Comparison of ENCODE assay signal across 31 cellular contexts in the genomic region with DNA sequence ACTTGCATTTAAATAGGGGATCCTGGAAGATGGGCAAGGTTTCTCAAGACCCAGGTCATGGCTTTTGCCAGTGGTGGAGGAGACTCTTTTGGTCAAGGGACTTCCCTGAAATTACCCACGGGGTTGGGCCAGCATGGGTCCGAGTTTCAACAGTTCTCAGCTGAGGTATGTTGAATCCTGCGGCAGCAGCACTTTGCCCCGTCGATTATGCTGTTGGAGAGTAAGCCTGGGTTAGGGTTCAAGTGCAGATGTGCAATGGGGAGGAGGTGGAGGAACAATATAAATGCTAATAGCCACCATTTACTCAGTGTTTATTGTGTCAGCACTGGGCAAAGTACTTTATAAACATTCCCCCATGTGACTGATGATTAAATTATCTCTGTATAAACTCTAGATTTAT.
"Had no signal": no experiment of that assay in that cellular context is flagged by ENCODE, and none has a peak within 500 bp of the region (broad histone marks: within the 10 kb centered on the region; RNA-seq: fewer than 3 reads in every experiment).

No MANE protein-coding gene starts in this region.

- H3K27me3 ChIP-seq: ascending aorta, cardiac muscle cell had no signal

- ATAC-seq: activated CD8-positive, alpha-beta memory T cell treated with anti-CD3 and anti-CD28 coated beads, Interleukin-2, amount 10 ng/mL, durations not matched to agents 7 days and 5 days; activated CD8-positive, alpha-beta T cell treated with anti-CD3 and anti-CD28 coated beads, Interleukin-2, amount 10 ng/mL, durations not matched to agents 7 days and 5 days; activated naive CD8-positive, alpha-beta T cell treated with anti-CD3 and anti-CD28 coated beads, Interleukin-2, amount 50 U/mL, for 24 hours had no signal

- FAIRE-seq: bronchial epithelial cell, TTC549 had no signal

- H3K4me1 ChIP-seq: ascending aorta had no signal

- DNase-seq: activated B cell treated with CpG ODN at 0.5 μM for 24 hours; activated CD4-positive, alpha-beta memory T cell treated with anti-CD3 and anti-CD28 coated beads for 36 hours; activated CD4-positive, alpha-beta T cell treated with anti-CD3 and anti-CD28 coated beads for 4 hours; activated CD4-positive, alpha-beta T cell treated with anti-CD3 and anti-CD28 coated beads, Interleukin-2, amount 10 ng/mL, durations not matched to agents 24 days and 14 days; activated CD4-positive, alpha-beta T cell treated with anti-CD3 and anti-CD28 coated beads, Interleukin-2, amount 50 U/mL, for 1 hour; activated CD4-positive, alpha-beta T cell treated with anti-CD3 and anti-CD28 coated beads, Interleukin-2, amount 50 U/mL, for 4 hours; activated CD4-positive, CD25-positive, alpha-beta regulatory T cell treated with anti-CD3 and anti-CD28 coated beads, Interleukin-2, amount 50 U/mL, for 72 hours; activated CD8-positive, alpha-beta memory T cell treated with anti-CD3 and anti-CD28 coated beads for 24 hours; activated CD8-positive, alpha-beta memory T cell treated with anti-CD3 and anti-CD28 coated beads, Interleukin-2, amount 10 ng/mL, durations not matched to agents 7 days and 5 days; activated CD8-positive, alpha-beta memory T cell treated with anti-CD3 and anti-CD28 coated beads, Interleukin-2, amount 50 U/mL, for 48 hours; activated CD8-positive, alpha-beta T cell treated with anti-CD3 and anti-CD28 coated beads, Interleukin-2, amount 10 ng/mL, durations not matched to agents 7 days and 5 days; activated effector memory CD4-positive, alpha-beta T cell treated with Interleukin-2 at 50 U/mL for 16 hours; activated gamma-delta T cell; activated naive CD4-positive, alpha-beta T cell treated with anti-CD3 and anti-CD28 coated beads, Interleukin-2, amount 10 ng/mL, durations not matched to agents 7 days and 5 days; activated naive CD4-positive, alpha-beta T cell treated with Interleukin-2 at 50 U/mL for 16 hours; activated naive CD8-positive, alpha-beta T cell treated with anti-CD3 and anti-CD28 coated beads, Interleukin-2, amount 10 ng/mL, durations not matched to agents 7 days and 5 days; activated naive CD8-positive, alpha-beta T cell treated with anti-CD3 and anti-CD28 coated beads, Interleukin-2, amount 50 U/mL, for 24 hours; activated T-cell treated with anti-CD3 and anti-CD28 coated beads, Interleukin-2, amount 50 U/mL, for 24 hours; activated T-cell treated with anti-CD3 and anti-CD28 coated beads, Interleukin-2, amount 50 U/mL, for 48 hours; amygdala; anterior cingulate cortex; caudate nucleus; cerebellar nuclear complex; T-helper 1 cell; T-helper 2 cell; T-helper 9 cell had no signal

- H3K27ac ChIP-seq: ascending aorta, cardiac muscle cell, VCaP had no signal

- H3K4me3 ChIP-seq: ascending aorta, cardiac muscle cell had no signal

- H3K36me3 ChIP-seq: ascending aorta, cardiac muscle cell had no signal

- H3K9me3 ChIP-seq: ascending aorta had no signal
